Comparison of ENCODE assay signal across 9 cellular contexts in the genomic region with DNA sequence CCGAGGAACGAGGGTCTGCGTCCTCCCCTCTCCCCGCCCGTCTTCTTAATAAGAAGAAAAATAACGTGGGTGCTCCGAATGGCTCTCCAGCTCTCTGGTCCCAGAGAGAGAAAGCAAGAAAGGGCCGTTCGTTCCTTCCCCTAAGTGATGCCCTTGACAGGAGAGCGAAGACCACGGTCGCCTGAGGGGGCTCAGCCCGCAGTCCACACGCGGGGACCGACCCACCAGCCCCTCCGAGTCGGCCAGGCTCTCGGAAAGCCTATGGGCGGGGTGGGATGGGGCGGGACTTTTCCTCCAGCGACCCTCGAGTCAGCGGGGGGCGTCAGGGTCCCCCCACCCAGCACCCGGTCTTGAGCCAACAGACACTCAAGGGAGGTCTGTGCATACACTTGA. TPM values are rescaled to one million over a fixed set of nuclear protein-coding genes. Genes with fewer than 3 reads are reported as not detected.
DNase-seq lines count a peak whose midpoint lies in the region; ATAC-seq and TF ChIP-seq lines count a peak whose summit lies in the region.
"Had no signal": no experiment of that assay in that cellular context is flagged by ENCODE, and none has a peak within 500 bp of the region (broad histone marks: within the 10 kb centered on the region; RNA-seq: fewer than 3 reads in every experiment).

No MANE protein-coding gene starts in this region.

- H3K4me3 Mint-ChIP-seq in HFFc6 (peak overlapping the region; percentile 81), nephron (peak overlapping the region; percentile 82 to 89 (median 88))

- peaks cover 37% of the 10 kb centered on the region for H3K4me1 Mint-ChIP-seq in HFFc6 (ENCODE audit: low read depth)
- peaks cover 5% of the 10 kb centered on the region for H3K4me1 Mint-ChIP-seq in nephron

- H3K27ac Mint-ChIP-seq in HFFc6 (no peak overlapping the region), nephron (no peak overlapping the region)

- H3K4me3 ChIP-seq in choroid plexus epithelial cell (ENCODE audit: low read depth, low read length): peak overlapping the region; percentile 50

- H3K27me3 Mint-ChIP-seq in HFFc6 (ENCODE audit: insufficient read depth): peaks cover 2% of the 10 kb centered on the region; the same call in 1 of the 2 replicates
- peaks cover 58% of the 10 kb centered on the region for H3K27me3 Mint-ChIP-seq in nephron (ENCODE audit: low read depth)

- H3K9me3 Mint-ChIP-seq in HFFc6: no peaks in the 10 kb centered on the region
- no peaks in the 10 kb centered on the region for H3K9me3 Mint-ChIP-seq in nephron

- no peak for ATAC-seq in GM21423 (IDR thresholded peaks at IDR 0.05; ENCODE audit: unreplicated experiment)
- no peak for ATAC-seq in GM21360 (IDR thresholded peaks at IDR 0.05; ENCODE audit: unreplicated experiment)

- H3K36me3 Mint-ChIP-seq in HFFc6 (ENCODE audit: low read depth): no peaks in the 10 kb centered on the region
- no peaks in the 10 kb centered on the region for H3K36me3 Mint-ChIP-seq in nephron (ENCODE audit: low read depth)

- DNase-seq in AG08395 (ENCODE audit: low spot score): peak; percentile 5
- DNase-seq in HFFc6: no peak
- DNase-seq in choroid plexus epithelial cell (ENCODE audit: low read depth): peak; percentile 18
- DNase-seq in COR-L47 (lab: John Stamatoyannopoulos, UW): no peak
- DNase-seq in NCI-H524 treated with DMSO at 0.1 percent for 48 hours (lab: John Stamatoyannopoulos, UW): no peak
- DNase-seq: NCI-H2081 had no signal

- TF ChIP-seq CTCF in HFFc6 (IDR thresholded peaks at IDR 0.05): no peak
- no peak for TF ChIP-seq CTCF in choroid plexus epithelial cell (conservative IDR thresholded peaks at IDR 0.05; ENCODE audit: low read depth, low read length)
- TF ChIP-seq CTCF in nephron (IDR thresholded peaks at IDR 0.05; ENCODE audit: unreplicated experiment in 3 of 3): no peak

RNA-seq across cellular contexts. Expression of a gene that starts 53.2 kb away (rescaled TPM):
- total RNA-seq in HFFc6 (2021; fragmentation: NEBNext Ultra II Directional; extraction: Animal tissue kit (Norgen Biotek cat#: 25700)): 10 to 100 TPM; 35.1 to 54.1 (median 42.6) TPM

Comparison
In these comparisons a context has a peak if more than half of its experiments do, and no peak if none do; other contexts are left out.
1. DNase-seq: peak in AG08395 (single experiment) and choroid plexus epithelial cell (single experiment); none in HFFc6 (single experiment), COR-L47 (single experiment) and NCI-H524 treated with DMSO at 0.1 percent for 48 hours (single experiment).